Comparison of ENCODE assay signal across 11 cellular contexts in the genomic region with DNA sequence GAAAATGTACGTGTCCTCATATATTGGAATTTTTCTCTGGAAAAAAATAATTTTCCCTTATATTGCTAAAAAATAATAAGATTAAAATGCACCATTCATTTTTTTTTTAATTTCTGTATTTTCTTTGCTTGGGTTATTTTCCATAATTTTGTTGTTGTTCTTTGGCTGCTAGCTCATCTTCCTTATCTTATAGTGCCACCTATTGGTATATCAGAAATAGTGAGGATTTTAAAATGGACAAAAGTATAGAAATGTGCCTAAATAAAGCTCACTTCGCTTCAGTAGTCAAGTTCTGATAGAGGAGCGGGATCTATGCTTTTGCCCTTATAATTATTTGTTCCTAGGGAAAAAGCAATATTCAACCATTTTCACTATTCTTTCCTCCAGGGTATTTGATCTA.
DNase-seq lines count a peak whose midpoint lies in the region; ATAC-seq, FAIRE-seq and TF ChIP-seq lines count a peak whose summit lies in the region.
"Had no signal": no experiment of that assay in that cellular context is flagged by ENCODE, and none has a peak within 500 bp of the region (broad histone marks: within the 10 kb centered on the region; RNA-seq: fewer than 3 reads in every experiment).

No MANE protein-coding gene starts in this region.

- no peaks in the 10 kb centered on the region for H3K4me1 ChIP-seq in DND-41 (ENCODE audit: insufficient read depth, low read length)
- H3K4me1 ChIP-seq in astrocyte (ENCODE audit: insufficient read depth, low read length), result no peaks in the 10 kb centered on the region
- H3K4me1 ChIP-seq: SJCRH30 had no signal

- H3K27ac Mint-ChIP-seq in astrocyte (ENCODE audit: unreplicated experiment) (no peak overlapping the region), mesothelial cell of epicardium (no peak overlapping the region)
- H3K27ac Mint-ChIP-seq: natural killer cell had no signal

- no peaks in the 10 kb centered on the region for H3K27me3 ChIP-seq in DND-41 (ENCODE audit: insufficient read depth, low read length, poor library complexity)
- no peaks in the 10 kb centered on the region for H3K27me3 ChIP-seq in astrocyte (ENCODE audit: insufficient read depth, low read length)
- H3K27me3 ChIP-seq: SJCRH30 had no signal

- TF ChIP-seq CTCF in DND-41 (IDR thresholded peaks at IDR 0.05; ENCODE audit: borderline replicate concordance, extremely low read depth, low read length, poor library complexity, severe bottlenecking), result peak; percentile 30
- TF ChIP-seq CTCF in LNCAP (IDR thresholded peaks at IDR 0.05), result peak; percentile 48; the same call in 1 of the 2 replicates
- TF ChIP-seq CTCF in astrocyte (IDR thresholded peaks at IDR 0.05; ENCODE audit: insufficient read depth, low read depth, low read length), result peak; percentile 5
- TF ChIP-seq CTCF in mesothelial cell of epicardium (IDR thresholded peaks at IDR 0.05; ENCODE audit: unreplicated experiment), result peak; percentile 59

- H2AFZ ChIP-seq in DND-41 (ENCODE audit: low read depth, low read length) (no peak overlapping the region), astrocyte (ENCODE audit: low read depth, low read length) (no peak overlapping the region)

- H3K4me3 ChIP-seq in DND-41 (ENCODE audit: low read depth in 1 of 2, low read length in 2 of 2) (no peak overlapping the region), astrocyte (ENCODE audit: insufficient read depth, low read depth, low read length) (no peak overlapping the region)
- H3K4me3 ChIP-seq: SJCRH30 had no signal

- H3K9ac ChIP-seq in DND-41 (ENCODE audit: low read depth, low read length), result no peak overlapping the region
- H3K9ac ChIP-seq in astrocyte (ENCODE audit: low read length), result no peak overlapping the region

- no peak overlapping the region for H3K27ac ChIP-seq in DND-41 (ENCODE audit: low read length)
- H3K27ac ChIP-seq in astrocyte (ENCODE audit: low read depth, low read length), result no peak overlapping the region
- H3K27ac ChIP-seq: SJCRH30 had no signal

- H3K79me2 ChIP-seq in DND-41 (ENCODE audit: insufficient read depth, low read length), result no peaks in the 10 kb centered on the region
- no peaks in the 10 kb centered on the region for H3K79me2 ChIP-seq in astrocyte (ENCODE audit: insufficient read depth, low read length)

- no peak for TF ChIP-seq POLR2A in GM12891 (IDR thresholded peaks at IDR 0.05; ENCODE audit: low read depth, low read length)

- H3K36me3 Mint-ChIP-seq in astrocyte (ENCODE audit: low read depth, unreplicated experiment) (no peaks in the 10 kb centered on the region), mesothelial cell of epicardium (no peaks in the 10 kb centered on the region)
- H3K36me3 Mint-ChIP-seq: natural killer cell had no signal

- ATAC-seq in DND-41 (ENCODE audit: insufficient read depth, low read depth), result no peak
- ATAC-seq: natural killer cell had no signal

- FAIRE-seq in astrocyte (lab: Jason Lieb, UNC), result peak; percentile 99
- no peak for FAIRE-seq in GM12891 (lab: Jason Lieb, UNC)

- H3K4me2 ChIP-seq in DND-41 (ENCODE audit: insufficient read depth, low read length), result no peak overlapping the region
- no peak overlapping the region for H3K4me2 ChIP-seq in astrocyte (ENCODE audit: low read length)

- H3K27me3 Mint-ChIP-seq in astrocyte (ENCODE audit: low read depth, unreplicated experiment) (peaks cover 3% of the 10 kb centered on the region), mesothelial cell of epicardium (ENCODE audit: low read depth) (peaks cover 2% of the 10 kb centered on the region)

- H4K20me1 ChIP-seq in DND-41 (ENCODE audit: insufficient read depth, low read length) (no peaks in the 10 kb centered on the region), astrocyte (ENCODE audit: insufficient read depth, low read length) (no peaks in the 10 kb centered on the region)

- no peaks in the 10 kb centered on the region for H3K36me3 ChIP-seq in DND-41 (ENCODE audit: insufficient read depth, low read length)
- H3K36me3 ChIP-seq in astrocyte (ENCODE audit: insufficient read depth, low read length), result no peaks in the 10 kb centered on the region
- H3K36me3 ChIP-seq: SJCRH30 had no signal

- DNase-seq in DND-41 (no peak), astrocyte (ENCODE audit: low read depth) (no peak), mesothelial cell of epicardium (ENCODE audit: low spot score in 2 of 2, unreplicated experiment in 2 of 2) (no peak), T-helper 1 cell (no peak), GM12891 (ENCODE audit: insufficient read length, low spot score) (no peak)
- DNase-seq in stimulated activated CD4-positive, alpha-beta T cell treated with anti-CD3 and anti-CD28 coated beads, Interleukin-12 subunit alpha, Interleukin-12 subunit beta, amount 100 ng/mL, for 4 hours, result no peak
- DNase-seq: cerebellar nuclear complex, hypothalamus, natural killer cell had no signal

- H3K9me3 Mint-ChIP-seq in astrocyte (ENCODE audit: unreplicated experiment) (no peaks in the 10 kb centered on the region), mesothelial cell of epicardium (no peaks in the 10 kb centered on the region)

- H3K4me1 Mint-ChIP-seq in astrocyte (ENCODE audit: low read depth, unreplicated experiment) (no peaks in the 10 kb centered on the region), mesothelial cell of epicardium (no peaks in the 10 kb centered on the region)
- H3K4me1 Mint-ChIP-seq: natural killer cell had no signal

- H3K4me3 Mint-ChIP-seq in astrocyte (ENCODE audit: unreplicated experiment), result no peak overlapping the region
- no peak overlapping the region for H3K4me3 Mint-ChIP-seq in mesothelial cell of epicardium
- H3K4me3 Mint-ChIP-seq: natural killer cell had no signal

- no peaks in the 10 kb centered on the region for H3K9me3 ChIP-seq in DND-41 (ENCODE audit: insufficient read depth, low read length, severe bottlenecking)
- no peaks in the 10 kb centered on the region for H3K9me3 ChIP-seq in astrocyte (ENCODE audit: insufficient read depth, low read depth, low read length)
- H3K9me3 ChIP-seq: SJCRH30 had no signal

TF ChIP-seq in GM12891, 5 proteins besides CTCF, POLR2A, EP300 and RAD21:
- TF ChIP-seq TAF1 (IDR thresholded peaks at IDR 0.05; ENCODE audit: low read depth, low read length) (no peak), PAX5 (IDR thresholded peaks at IDR 0.05; ENCODE audit: insufficient read depth, low read length, severe bottlenecking) (no peak), SPI1 (IDR thresholded peaks at IDR 0.05; ENCODE audit: low read depth, low read length) (no peak), POU2F2 (IDR thresholded peaks at IDR 0.05; ENCODE audit: low read depth, low read length) (no peak)

Comparison
In these comparisons a context has a peak if more than half of its experiments do, and no peak if none do; other contexts are left out.
1. CTCF ChIP-seq: peak in every context shown above with its lines; median percentile 59 in mesothelial cell of epicardium; 48 in LNCAP; 30 in DND-41; 5 in astrocyte.